In the genomic region with DNA sequence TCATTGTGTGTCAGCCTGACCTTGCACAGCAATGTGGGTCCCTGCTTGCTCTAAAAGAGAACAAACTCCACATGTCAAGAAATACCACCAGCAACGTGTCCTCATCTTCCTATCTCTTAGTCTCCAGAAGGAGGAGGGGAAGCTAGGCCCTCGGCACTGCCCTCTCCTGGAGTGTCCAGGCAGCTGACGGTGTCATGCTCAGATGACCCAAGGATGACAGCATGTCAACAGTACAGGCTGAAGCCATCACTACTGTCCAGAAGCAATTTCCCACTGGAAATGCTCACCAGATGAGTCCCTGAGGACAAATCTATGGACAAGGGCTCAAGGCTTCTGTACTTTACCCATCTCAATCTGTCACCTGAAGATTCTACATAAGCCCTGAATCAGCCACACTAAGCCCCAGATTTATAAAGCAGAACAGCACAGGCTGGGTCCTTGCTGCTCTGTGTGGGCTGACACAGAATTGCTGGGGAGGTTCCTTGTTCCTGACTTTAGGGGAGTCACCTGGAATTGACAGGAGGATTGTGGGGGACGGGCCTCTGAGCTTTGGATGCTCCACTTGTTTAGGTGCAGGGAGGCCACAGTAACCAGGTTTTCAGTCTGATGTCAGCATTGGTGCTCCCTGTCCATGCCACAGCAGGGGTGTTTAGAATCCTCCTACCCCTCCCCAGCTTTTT, we compare ENCODE assay signal across 8 cellular contexts.
A peak's percentile ranks its signal among the peaks of the same experiment; 100 is the strongest.
DNase-seq lines count a peak whose midpoint lies in the region; ATAC-seq and TF ChIP-seq lines count a peak whose summit lies in the region.

No MANE protein-coding gene starts in this region.

- TF ChIP-seq CTCF in endothelial cell (IDR thresholded peaks at IDR 0.05; ENCODE audit: unreplicated experiment): no peak
- TF ChIP-seq CTCF in neural progenitor cell (IDR thresholded peaks at IDR 0.05): peak; percentile 66

- H3K27ac Mint-ChIP-seq in endothelial cell (ENCODE audit: unreplicated experiment): no peak overlapping the region
- no peak overlapping the region for H3K27ac Mint-ChIP-seq in neural progenitor cell

- peaks cover 22% of the 10 kb centered on the region for H3K4me1 ChIP-seq in neural progenitor cell

- H2AFZ ChIP-seq in neural progenitor cell (replicated peaks): no peak overlapping the region

- no peak for ATAC-seq in GM19397 (IDR thresholded peaks at IDR 0.05; ENCODE audit: unreplicated experiment)
- ATAC-seq in HG03045 (IDR thresholded peaks at IDR 0.05; ENCODE audit: unreplicated experiment): no peak

- H3K27me3 ChIP-seq in neural progenitor cell: no peaks in the 10 kb centered on the region

- no peak overlapping the region for H3K27ac ChIP-seq in neural progenitor cell

- no peaks in the 10 kb centered on the region for H3K9me3 Mint-ChIP-seq in endothelial cell (ENCODE audit: unreplicated experiment)
- H3K9me3 Mint-ChIP-seq in neural progenitor cell: no peaks in the 10 kb centered on the region

- H3K4me1 Mint-ChIP-seq in endothelial cell (ENCODE audit: unreplicated experiment) (peaks cover 26% of the 10 kb centered on the region), neural progenitor cell (peaks cover 50% of the 10 kb centered on the region)

- H3K36me3 Mint-ChIP-seq in endothelial cell (ENCODE audit: low read depth, unreplicated experiment) (no peaks in the 10 kb centered on the region), neural progenitor cell (no peaks in the 10 kb centered on the region)

- no peaks in the 10 kb centered on the region for H3K36me3 ChIP-seq in neural progenitor cell

- H3K4me3 ChIP-seq in neural progenitor cell: no peak overlapping the region

- H3K4me3 Mint-ChIP-seq in endothelial cell (ENCODE audit: unreplicated experiment) (no peak overlapping the region), neural progenitor cell (no peak overlapping the region)

- H3K27me3 Mint-ChIP-seq in endothelial cell (ENCODE audit: unreplicated experiment): peaks cover 5% of the 10 kb centered on the region
- peaks cover 24% of the 10 kb centered on the region for H3K27me3 Mint-ChIP-seq in neural progenitor cell (ENCODE audit: insufficient read depth, low read depth)

- DNase-seq in EH (ENCODE audit: low read depth): peak; percentile 63
- DNase-seq in NCI-H460 (ENCODE audit: extremely low read depth, low read depth): peak; percentile 37
- peak; percentile 49 for DNase-seq in endothelial cell (ENCODE audit: low spot score)
- DNase-seq in neural progenitor cell (ENCODE audit: low spot score): peak; percentile 72
- DNase-seq in NCI-H1048 (lab: John Stamatoyannopoulos, UW): no peak
- DNase-seq in stimulated activated CD4-positive, alpha-beta T cell treated with anti-CD3 and anti-CD28 coated beads, Interleukin-15, amount 100 ng/mL, for 24 hours: no peak

- no peaks in the 10 kb centered on the region for H3K79me2 ChIP-seq in neural progenitor cell (ENCODE audit: low read depth)

- no peaks in the 10 kb centered on the region for H3K9me3 ChIP-seq in neural progenitor cell (ENCODE audit: low read depth)

- H3K4me2 ChIP-seq in neural progenitor cell: peak overlapping the region; percentile 12

- no peak overlapping the region for H3K9ac ChIP-seq in neural progenitor cell

- H4K20me1 ChIP-seq in neural progenitor cell (ENCODE audit: low read depth): peaks cover 5% of the 10 kb centered on the region

- H3F3A ChIP-seq in neural progenitor cell (ENCODE audit: low read depth): no peaks in the 10 kb centered on the region

Comparison
In these comparisons a context has a peak if more than half of its experiments do, and no peak if none do; other contexts are left out.
1. DNase-seq: peak in EH (single experiment), NCI-H460 (single experiment), endothelial cell (single experiment) and neural progenitor cell (single experiment); none in NCI-H1048 (single experiment) and stimulated activated CD4-positive, alpha-beta T cell treated with anti-CD3 and anti-CD28 coated beads, Interleukin-15, amount 100 ng/mL, for 24 hours (single experiment).